In genomic region chr6:17491416-17492142, GRCh38 we compare ENCODE assay signal across 1 cellular context.
TF ChIP-seq lines count a peak whose summit lies in the region.

No MANE protein-coding gene starts in this region.

TF ChIP-seq in HEK293, 187 proteins besides CTCF, POLR2A, EP300 and RAD21 (continued from another document):
- peak; percentile 93 for TF ChIP-seq PRDM6 (tag by site-specific recombination; IDR thresholded peaks at IDR 0.05)
- TF ChIP-seq ZXDB (tag by site-specific recombination; IDR thresholded peaks at IDR 0.05): 0 out of 2 replicates have a peak, but pooled peaks have one; percentile 36
- TF ChIP-seq ZNF580 (tag by site-specific recombination; IDR thresholded peaks at IDR 0.05): peak; percentile 30; the same call in 1 of the 2 replicates
- peak; percentile 65 for TF ChIP-seq WT1 (tag by site-specific recombination; IDR thresholded peaks at IDR 0.05)
- peak; percentile 42; the same call in 1 of the 2 replicates for TF ChIP-seq MZF1 (tag by site-specific recombination; IDR thresholded peaks at IDR 0.05; ENCODE audit: borderline replicate concordance)
- TF ChIP-seq ZNF629 (tag by site-specific recombination; IDR thresholded peaks at IDR 0.05): 0 out of 2 replicates have a peak, but pooled peaks have one; percentile 13
- peak; percentile 73 for TF ChIP-seq OSR2 (tag by site-specific recombination; IDR thresholded peaks at IDR 0.05)
- 0 out of 2 replicates have a peak, but pooled peaks have one; percentile 38 for TF ChIP-seq SP7 (tag by site-specific recombination; IDR thresholded peaks at IDR 0.05)
- TF ChIP-seq ZEB2 (tag by site-specific recombination; IDR thresholded peaks at IDR 0.05): peak; percentile 51; the same call in 1 of the 2 replicates
- TF ChIP-seq ZNF530 (tag by site-specific recombination; IDR thresholded peaks at IDR 0.05; ENCODE audit: low read depth): no peak
